In genomic region chr9:110573305-110573704, GRCh38 we compare ENCODE assay signal across 20 cellular contexts. TPM values are rescaled to one million over a fixed set of nuclear protein-coding genes. Genes with fewer than 3 reads are reported as not detected.
"Had no signal": no experiment of that assay in that cellular context is flagged by ENCODE, and none has a peak within 500 bp of the region (broad histone marks: within the 10 kb centered on the region; RNA-seq: fewer than 3 reads in every experiment).

No MANE protein-coding gene starts in this region.

- H3K9me3 ChIP-seq: testis, upper lobe of right lung had no signal

- H3K9me3 Mint-ChIP-seq: natural killer cell; neural crest cell; stimulated activated naive B cell treated with anti-CD40 and anti-IgM and Interleukin-4, amounts not matched to agents 10 μg/mL and 1 μg/mL and 100 μg/mL, for 72 hours; stimulated activated naive CD8-positive, alpha-beta T cell treated with anti-CD3 and anti-CD28 coated beads, Interleukin-15, amount 100 ng/mL, for 72 hours had no signal

- H3K4me3 Mint-ChIP-seq: natural killer cell; neural crest cell; stimulated activated naive B cell treated with anti-CD40 and anti-IgM and Interleukin-4, amounts not matched to agents 10 μg/mL and 1 μg/mL and 100 μg/mL, for 72 hours; stimulated activated naive CD8-positive, alpha-beta T cell treated with anti-CD3 and anti-CD28 coated beads, Interleukin-15, amount 100 ng/mL, for 72 hours had no signal

- H3K4me1 ChIP-seq: testis, tibial nerve, upper lobe of right lung had no signal

- DNase-seq: cortex of kidney; dorsolateral prefrontal cortex; effector CD8-positive, alpha-beta T cell; foreskin melanocyte; head of caudate nucleus; hippocampal formation; kidney glomerular epithelial cell; mammary epithelial cell; natural killer cell; posterior cingulate gyrus; stimulated activated CD4-positive, alpha-beta T cell treated with anti-CD3 and anti-CD28 coated beads, Interleukin-2, amount 100 ng/mL, for 24 hours; stimulated activated CD4-positive, alpha-beta T cell treated with anti-CD3 and anti-CD28 coated beads, Interleukin-4, amount 100 ng/mL, for 4 hours; stimulated activated naive B cell treated with anti-CD40 and anti-IgM and Interleukin-4, amounts not matched to agents 10 μg/mL and 1 μg/mL and 100 μg/mL, for 72 hours; stimulated activated naive CD8-positive, alpha-beta T cell treated with anti-CD3 and anti-CD28 coated beads, Interleukin-15, amount 100 ng/mL, for 72 hours; testis; upper lobe of right lung had no signal

- H3K27ac ChIP-seq: testis, tibial nerve, upper lobe of right lung had no signal

- H3K4me3 ChIP-seq: dorsolateral prefrontal cortex, testis, tibial nerve, upper lobe of right lung had no signal

- H3K36me3 Mint-ChIP-seq: natural killer cell; stimulated activated naive B cell treated with anti-CD40 and anti-IgM and Interleukin-4, amounts not matched to agents 10 μg/mL and 1 μg/mL and 100 μg/mL, for 72 hours had no signal

- H3K27me3 ChIP-seq: testis had no signal

- H3K36me3 ChIP-seq: tibial nerve, upper lobe of right lung had no signal

- H3K27ac Mint-ChIP-seq: natural killer cell; stimulated activated naive B cell treated with anti-CD40 and anti-IgM and Interleukin-4, amounts not matched to agents 10 μg/mL and 1 μg/mL and 100 μg/mL, for 72 hours; stimulated activated naive CD8-positive, alpha-beta T cell treated with anti-CD3 and anti-CD28 coated beads, Interleukin-15, amount 100 ng/mL, for 72 hours had no signal

- ATAC-seq: left lobe of liver; natural killer cell; sciatic nerve; stimulated activated naive B cell treated with anti-CD40 and anti-IgM and Interleukin-4, amounts not matched to agents 10 μg/mL and 1 μg/mL and 100 μg/mL, for 72 hours; stimulated activated naive CD8-positive, alpha-beta T cell treated with anti-CD3 and anti-CD28 coated beads, Interleukin-15, amount 100 ng/mL, for 72 hours; upper lobe of right lung had no signal

- H3K4me1 Mint-ChIP-seq: natural killer cell; stimulated activated naive B cell treated with anti-CD40 and anti-IgM and Interleukin-4, amounts not matched to agents 10 μg/mL and 1 μg/mL and 100 μg/mL, for 72 hours; stimulated activated naive CD8-positive, alpha-beta T cell treated with anti-CD3 and anti-CD28 coated beads, Interleukin-15, amount 100 ng/mL, for 72 hours had no signal

RNA-seq across cellular contexts. Expression of gene SVEP1, which starts 6.2 kb away (rescaled TPM):
- total RNA-seq: natural killer cell had no signal
